In the genomic region with DNA sequence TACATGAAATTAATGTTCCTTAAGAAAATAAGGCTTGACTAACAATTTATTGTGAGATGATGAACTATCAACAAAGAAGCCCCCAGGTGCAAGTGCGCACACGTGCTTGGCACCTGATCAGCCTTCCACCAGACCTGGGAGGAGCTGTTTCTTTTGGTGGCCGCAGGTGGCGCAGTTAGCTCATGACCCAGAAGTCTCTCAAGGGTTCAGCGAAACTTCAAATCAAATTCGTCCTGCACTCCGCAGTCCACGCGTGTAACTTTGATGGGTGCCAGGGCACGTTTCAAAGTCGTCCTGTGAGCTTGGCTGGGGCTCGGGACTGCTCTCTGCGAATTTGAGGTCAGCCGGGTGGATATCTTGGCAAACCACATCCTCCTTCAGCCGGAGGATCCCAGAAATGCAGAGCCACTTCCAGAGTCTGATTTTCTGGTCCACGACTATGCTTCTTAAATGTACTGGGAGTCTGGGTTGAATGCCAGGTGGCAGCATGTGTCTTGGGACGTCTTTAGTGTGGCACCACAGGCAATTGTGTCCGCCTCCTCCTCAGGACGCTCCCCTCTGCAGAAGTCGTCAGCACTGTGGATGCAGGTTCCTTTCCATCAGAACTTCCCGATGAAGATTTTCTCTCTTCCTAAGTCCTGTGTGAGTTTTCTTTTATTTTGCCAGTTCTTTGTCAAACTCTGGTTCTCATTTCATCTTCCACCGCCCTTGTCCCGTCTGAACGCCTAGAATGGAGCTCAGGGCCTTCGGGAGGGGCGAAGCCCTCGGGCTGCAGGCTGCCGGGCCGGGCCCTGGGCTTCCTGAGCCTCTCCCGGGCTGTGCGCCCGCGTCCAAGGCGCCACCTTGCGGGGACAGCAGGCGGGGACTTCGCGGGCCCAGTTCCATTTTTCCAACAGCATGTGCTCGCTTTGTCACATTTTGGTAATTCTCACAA, we compare ENCODE assay signal across 8 cellular contexts.
A peak's percentile ranks its signal among the peaks of the same experiment; 100 is the strongest.
DNase-seq lines count a peak whose midpoint lies in the region; ATAC-seq and TF ChIP-seq lines count a peak whose summit lies in the region.

No MANE protein-coding gene starts in this region.

- H3K9me3 Mint-ChIP-seq in activated T-cell treated with anti-CD3 and anti-CD28 coated beads, Interleukin-2, amount 50 U/mL, for 4 hours: peaks cover 14% of the 10 kb centered on the region

- peak; percentile 35 for TF ChIP-seq CTCF in HFF-Myc (IDR thresholded peaks at IDR 0.05; ENCODE audit: low read depth, low read length, missing control alignments)

- H3K4me3 ChIP-seq in HFF-Myc (replicated peaks; ENCODE audit: low read depth, low read length): no peak overlapping the region

- intact Hi-C loops in left ventricle myocardium superior (cut with micrococcal nuclease): no loop called here

- ATAC-seq in activated T-cell treated with anti-CD3 and anti-CD28 coated beads, Interleukin-2, amount 50 U/mL, for 4 hours: peak; percentile 69 to 84
- peak; percentile 84 for ATAC-seq in left ventricle myocardium superior

- no peak overlapping the region for H3K4me3 Mint-ChIP-seq in activated T-cell treated with anti-CD3 and anti-CD28 coated beads, Interleukin-2, amount 50 U/mL, for 4 hours

- no peak for DNase-seq in HFF-Myc (ENCODE audit: extremely low read depth, low read depth)
- DNase-seq in activated T-cell treated with anti-CD3 and anti-CD28 coated beads, Interleukin-2, amount 50 U/mL, for 4 hours: peak; percentile 36
- DNase-seq in left ventricle myocardium superior: peak; percentile 65
- peak; percentile 21 to 44 for DNase-seq in stimulated activated CD4-positive, alpha-beta T cell treated with anti-CD3 and anti-CD28 coated beads, Interleukin-2, amount 100 ng/mL, for 48 hours
- DNase-seq in OCI-M2 (lab: John Stamatoyannopoulos, UW; ENCODE audit: unreplicated experiment): no peak
- DNase-seq in HT-29 (ENCODE audit: low spot score): no peak
- DNase-seq in HK-2 (ENCODE audit: unreplicated experiment): no peak
- no peak for DNase-seq in middle frontal gyrus (ENCODE audit: extremely low spot score, low spot score)

- no peaks in the 10 kb centered on the region for H3K36me3 Mint-ChIP-seq in activated T-cell treated with anti-CD3 and anti-CD28 coated beads, Interleukin-2, amount 50 U/mL, for 4 hours (ENCODE audit: insufficient read depth)

- H3K27me3 Mint-ChIP-seq in activated T-cell treated with anti-CD3 and anti-CD28 coated beads, Interleukin-2, amount 50 U/mL, for 4 hours (ENCODE audit: low read depth): peaks cover 3% of the 10 kb centered on the region

- peaks cover 3% of the 10 kb centered on the region for H3K4me1 Mint-ChIP-seq in activated T-cell treated with anti-CD3 and anti-CD28 coated beads, Interleukin-2, amount 50 U/mL, for 4 hours (ENCODE audit: low read depth)

Comparison
In these comparisons a context has a peak if more than half of its experiments do, and no peak if none do; other contexts are left out.
1. DNase-seq: peak in activated T-cell treated with anti-CD3 and anti-CD28 coated beads, Interleukin-2, amount 50 U/mL, for 4 hours (single experiment), left ventricle myocardium superior (single experiment) and stimulated activated CD4-positive, alpha-beta T cell treated with anti-CD3 and anti-CD28 coated beads, Interleukin-2, amount 100 ng/mL, for 48 hours (2 of 2); none in HFF-Myc (single experiment), OCI-M2 (single experiment), HT-29 (single experiment), HK-2 (single experiment) and middle frontal gyrus (single experiment).